9 cellular contexts compared by ENCODE assay signal in genomic region chr3:52204337-52205073, GRCh38. TPM values are rescaled to one million over a fixed set of nuclear protein-coding genes. Genes with fewer than 3 reads are reported as not detected.
DNase-seq lines count a peak whose midpoint lies in the region; ATAC-seq and TF ChIP-seq lines count a peak whose summit lies in the region.
"Had no signal": no experiment of that assay in that cellular context is flagged by ENCODE, and none has a peak within 500 bp of the region (broad histone marks: within the 10 kb centered on the region; RNA-seq: fewer than 3 reads in every experiment).

No MANE protein-coding gene starts in this region.

- intact Hi-C loops in right lobe of liver (cut with DNase I), result no loop called here

- peaks cover 0 to 72% (median 34%) of the 10 kb centered on the region in 4 donors for H3K4me1 ChIP-seq in right lobe of liver

- peaks cover 4 to 100% (median 45%) of the 10 kb centered on the region in 4 donors for H3K36me3 ChIP-seq in right lobe of liver

- TF ChIP-seq CTCF in right lobe of liver (IDR thresholded peaks at IDR 0.05), result no peak

- peak overlapping the region in 1 of 3 donors; percentile 92 for H3K4me3 ChIP-seq in right lobe of liver

- DNase-seq in ELR (ENCODE audit: low read depth) (peak; percentile 37), NCI-H1092 treated with DMSO at 0.1 percent for 48 hours (lab: John Stamatoyannopoulos, UW) (peak; percentile 46), SW480 (ENCODE audit: low spot score) (peak; percentile 6), right lobe of liver (peak in 2 of 3 donors; percentile 54 to 86), OCI-M2 (lab: John Stamatoyannopoulos, UW; ENCODE audit: unreplicated experiment) (no peak), medulla oblongata (ENCODE audit: extremely low spot score) (no peak)
- DNase-seq: mesendoderm, NCI-H526 treated with DMSO at 0.1 percent for 48 hours had no signal

- H3K9me3 ChIP-seq in right lobe of liver, result no peaks in the 10 kb centered on the region

- WGBS in right lobe of liver (ENCODE audit: insufficient coverage, low coverage, low lambda C conversion rate, missing lambda C conversion rate), result 14% methylated on average over 10 of the region's 10 CpGs

- H3K27me3 ChIP-seq in right lobe of liver, result no peaks in the 10 kb centered on the region

- H3K27ac ChIP-seq in right lobe of liver, result peak overlapping the region; percentile 65 to 99 (median 98)

- ATAC-seq in right lobe of liver (peak; percentile 15 to 83 (median 60)), HG02840 (IDR thresholded peaks at IDR 0.05; ENCODE audit: low FRiP score, unreplicated experiment) (no peak)

- peak; percentile 44 for TF ChIP-seq POLR2A in right lobe of liver (IDR thresholded peaks at IDR 0.05)

RNA-seq across cellular contexts. Expression of gene ALAS1, which starts 6.5 kb away (rescaled TPM):
- 100 to 1,000 TPM in 4 of 6 experiments, 10 to 100 TPM in 2; 73.4 to 783 (median 147) TPM for total RNA-seq in right lobe of liver

RNA-seq across cellular contexts. Expression of gene TLR9, which starts 20.9 kb away (rescaled TPM):
- under 1 TPM in 4 of 6 experiments, not detected in 2; 0.12 to 0.59 (median 0.24) TPM for total RNA-seq in right lobe of liver

RNA-seq across cellular contexts. Expression of gene TWF2, which starts 34.5 kb away (rescaled TPM):
- 10 to 100 TPM; 12.9 to 34.4 (median 23.7) TPM for total RNA-seq in right lobe of liver

RNA-seq across cellular contexts. Expression of gene PPM1M, which starts 41.1 kb away (rescaled TPM):
- total RNA-seq in right lobe of liver, result 1 to 10 TPM; 2.8 to 7.1 (median 4.5) TPM

RNA-seq across cellular contexts. Expression of gene POC1A, which starts 50.3 kb away (rescaled TPM):
- total RNA-seq in right lobe of liver, result 1 to 10 TPM; 2.0 to 4.3 (median 3.2) TPM

Comparison
In these comparisons a context has a peak if more than half of its experiments do, and no peak if none do; other contexts are left out.
1. DNase-seq: peak in ELR (single experiment), NCI-H1092 treated with DMSO at 0.1 percent for 48 hours (single experiment), SW480 (single experiment) and right lobe of liver (2 of 3); none in OCI-M2 (single experiment) and medulla oblongata (single experiment).